In the genomic region with DNA sequence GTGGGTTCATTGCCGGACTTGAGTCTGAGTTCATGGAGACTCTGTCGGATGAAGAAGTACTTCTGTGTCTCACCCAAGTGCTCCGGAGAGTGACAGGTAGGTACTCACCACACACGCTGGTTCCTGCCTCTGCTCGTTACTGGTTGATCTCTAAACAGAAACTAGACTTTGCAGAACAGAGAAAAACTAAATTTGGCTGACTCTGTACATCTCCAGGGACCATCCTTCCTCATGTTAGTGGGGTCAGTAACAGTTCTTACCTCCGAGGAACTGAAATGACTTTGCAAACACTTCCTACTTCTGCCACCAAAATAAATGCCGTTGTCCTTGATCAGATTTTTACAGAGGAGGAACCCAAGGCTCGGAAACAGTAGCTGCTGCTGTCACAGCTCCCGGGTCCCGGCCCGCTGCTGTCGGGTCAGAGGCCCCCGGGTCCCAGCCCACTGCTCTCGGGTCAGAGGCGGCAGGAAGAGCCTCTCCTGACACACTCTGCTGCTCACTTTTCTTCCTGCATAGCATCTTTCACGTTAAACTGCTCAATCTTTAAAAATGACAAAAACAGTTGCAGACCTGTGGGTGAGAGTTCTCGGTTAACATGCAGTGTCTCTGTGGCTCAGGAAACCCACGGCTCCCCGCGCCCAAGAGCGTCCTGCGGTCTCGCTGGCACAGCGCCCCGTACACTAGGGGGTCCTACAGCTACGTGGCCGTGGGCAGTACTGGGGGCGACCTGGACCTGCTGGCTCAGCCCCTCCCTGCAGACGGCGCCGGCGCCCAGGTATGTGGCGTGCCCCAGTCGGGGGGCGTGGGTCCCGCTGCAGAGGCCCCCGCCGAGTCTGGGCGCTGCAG, we compare ENCODE assay signal across 8 cellular contexts. TPM values are rescaled to one million over a fixed set of nuclear protein-coding genes. Genes with fewer than 3 reads are reported as not detected.
DNase-seq lines count a peak whose midpoint lies in the region; ATAC-seq and TF ChIP-seq lines count a peak whose summit lies in the region.

No MANE protein-coding gene starts in this region.

- no peaks in the 10 kb centered on the region for H4K20me1 ChIP-seq in H9 (ENCODE audit: control insufficient read depth, insufficient read depth, insufficient read length)

- H2BK120ac ChIP-seq in H9 (ENCODE audit: low read depth, low read length, poor library complexity, severe bottlenecking): no peak overlapping the region

- H3K27ac ChIP-seq in RWPE2 (ENCODE audit: poor library complexity, severe bottlenecking): no peak overlapping the region
- H3K27ac ChIP-seq in H9 (ENCODE audit: insufficient read length, low read depth, low read length): no peak overlapping the region

- H3K56ac ChIP-seq in H9 (ENCODE audit: insufficient read length, low read depth, low read length): no peak overlapping the region

- no peak overlapping the region for H3T11ph ChIP-seq in H9 (ENCODE audit: low read length)

- H3K9me3 ChIP-seq in RWPE2 (ENCODE audit: severe bottlenecking) (no peaks in the 10 kb centered on the region), H9 (ENCODE audit: control insufficient read depth, low read depth, low read length) (no peaks in the 10 kb centered on the region)

- H4K8ac ChIP-seq in H9 (replicated peaks; ENCODE audit: insufficient read length, low read depth, low read length): no peak overlapping the region

- DNase-seq in cardiac septum (ENCODE audit: low spot score) (peak; percentile 75), Right ventricle myocardium inferior (ENCODE audit: missing footprints) (no peak), RWPE2 (ENCODE audit: low spot score) (peak; percentile 38), H9 (no peak), NCI-H524 (lab: John Stamatoyannopoulos, UW) (no peak), NCI-H1694 treated with DMSO at 0.1 percent for 48 hours (lab: John Stamatoyannopoulos, UW) (no peak)
- peak; percentile 17 for DNase-seq in effector CD4-positive, alpha-beta T cell

- H3K4me1 ChIP-seq in RWPE2 (ENCODE audit: insufficient read depth, poor library complexity, severe bottlenecking): peaks cover 5% of the 10 kb centered on the region
- H3K4me1 ChIP-seq in H9 (ENCODE audit: insufficient read depth, low read length): no peaks in the 10 kb centered on the region

- no peak overlapping the region for H2BK15ac ChIP-seq in H9 (ENCODE audit: low read depth, low read length)

- no peak overlapping the region for H2BK5ac ChIP-seq in H9 (ENCODE audit: insufficient read length, low read length)

- no peak overlapping the region for H3K9ac ChIP-seq in H9 (ENCODE audit: extremely low read depth, insufficient read length, low read length)

- no peak overlapping the region for H2BK20ac ChIP-seq in H9 (ENCODE audit: low read depth, low read length, poor library complexity, severe bottlenecking)

- no peaks in the 10 kb centered on the region for H3K79me2 ChIP-seq in H9 (ENCODE audit: insufficient read depth, low read length)

- no peak overlapping the region for H3K14ac ChIP-seq in H9 (ENCODE audit: insufficient read depth, low read length)

- H3K4me3 ChIP-seq in RWPE2 (ENCODE audit: severe bottlenecking): no peak overlapping the region

- H3K23me2 ChIP-seq in H9 (ENCODE audit: insufficient read length, low read depth, low read length, poor library complexity, severe bottlenecking): no peaks in the 10 kb centered on the region

- H3K9me3 Mint-ChIP-seq in H9: no peaks in the 10 kb centered on the region; a peak in 1 of 5 replicates

- H3K27me3 Mint-ChIP-seq in H9 (ENCODE audit: low read depth): no peaks in the 10 kb centered on the region

- no peak overlapping the region for H3K4ac ChIP-seq in H9 (ENCODE audit: low read depth, low read length)

- no peak overlapping the region for H3K27ac Mint-ChIP-seq in H9

- no peak overlapping the region for H4K91ac ChIP-seq in H9 (ENCODE audit: insufficient read length, low read depth, low read length)

- H3K18ac ChIP-seq in H9 (ENCODE audit: insufficient read length, low read depth, low read length): no peak overlapping the region

- no CpG with 5 or more reads among the region's 39 CpGs for WGBS in H9 (ENCODE audit: extremely low coverage, insufficient read length, low lambda C conversion rate)

- no peak overlapping the region for H2BK12ac ChIP-seq in H9 (ENCODE audit: insufficient read length, low read depth, low read length)

- no peak overlapping the region for H2AK5ac ChIP-seq in H9 (ENCODE audit: insufficient read length, low read length)

- H3K36me3 ChIP-seq in RWPE2 (ENCODE audit: low read depth): no peaks in the 10 kb centered on the region

- ATAC-seq in Right ventricle myocardium inferior (no peak), HG02970 (IDR thresholded peaks at IDR 0.05; ENCODE audit: low FRiP score, unreplicated experiment) (peak; percentile 67), RWPE2 (ENCODE audit: low read depth) (no peak)

- no peak overlapping the region for H3K23ac ChIP-seq in H9 (ENCODE audit: insufficient read length, low read depth, low read length)

- H3K36me3 Mint-ChIP-seq in H9 (ENCODE audit: insufficient read depth in 1 of 3, low read depth in 3 of 3): peaks cover 0 to 6% (median 4%) of the 10 kb centered on the region in 3 experiments; a peak in 3 of 7 replicates

- intact Hi-C loops in cardiac septum (cut with DNase I) (no loop called here), Right ventricle myocardium inferior (cut with DNase I) (no loop called here)

- H3K4me3 Mint-ChIP-seq in H9: no peak overlapping the region

- peaks cover 4% of the 10 kb centered on the region in 2 experiments for H3K4me1 Mint-ChIP-seq in H9

- TF ChIP-seq CTCF in RWPE2 (IDR thresholded peaks at IDR 0.05; ENCODE audit: poor library complexity, severe bottlenecking): no peak
- no peak for TF ChIP-seq CTCF in H9 (conservative IDR thresholded peaks at IDR 0.05)

- no peak overlapping the region for H2AFZ ChIP-seq in H9 (ENCODE audit: low read length)

- H3K27me3 ChIP-seq in RWPE2 (ENCODE audit: insufficient read depth, poor library complexity, severe bottlenecking) (no peaks in the 10 kb centered on the region), H9 (ENCODE audit: insufficient read depth, low read length) (no peaks in the 10 kb centered on the region)

- H3K4me2 ChIP-seq in H9 (ENCODE audit: insufficient read depth, insufficient read length, low read length): no peak overlapping the region

- H3K79me1 ChIP-seq in H9 (ENCODE audit: insufficient read depth, low read depth, low read length, poor library complexity, severe bottlenecking): no peaks in the 10 kb centered on the region

- H4K5ac ChIP-seq in H9 (ENCODE audit: insufficient read length, low read depth, low read length): no peak overlapping the region

RNA-seq across cellular contexts. Expression of a gene that starts 4.8 kb away (rescaled TPM):
- total RNA-seq in cardiac septum (21.6 TPM), Right ventricle myocardium inferior (17.8 TPM), H9 (2021) (61.4 and 65.3 TPM in 2 replicates)

RNA-seq across cellular contexts. Expression of a gene that starts 10.1 kb away (rescaled TPM):
- total RNA-seq in cardiac septum: 2.9 TPM
- total RNA-seq in Right ventricle myocardium inferior: 3.5 TPM
- total RNA-seq in H9 (2021): 5.3 and 5.6 TPM in 2 replicates

RNA-seq across cellular contexts. Expression of a gene that starts 16.0 kb away (rescaled TPM):
- total RNA-seq in cardiac septum (152 TPM), Right ventricle myocardium inferior (224 TPM), H9 (2021) (94.1 and 100 TPM in 2 replicates)

RNA-seq across cellular contexts. Expression of a gene that starts 31.4 kb away (rescaled TPM):
- total RNA-seq in cardiac septum (6.1 TPM), Right ventricle myocardium inferior (7.9 TPM), H9 (2021) (39.6 and 41.8 TPM in 2 replicates)

RNA-seq across cellular contexts. Expression of a gene that starts 35.2 kb away (rescaled TPM):
- total RNA-seq in cardiac septum (not detected), Right ventricle myocardium inferior (not detected), H9 (2021) (0.42 TPM in 2 replicates)

Comparison
In these comparisons a context has a peak if more than half of its experiments do, and no peak if none do; other contexts are left out.
1. DNase-seq: peak in cardiac septum (single experiment), RWPE2 (single experiment) and effector CD4-positive, alpha-beta T cell (single experiment); none in Right ventricle myocardium inferior (single experiment), H9 (single experiment), NCI-H524 (0 of 2) and NCI-H1694 treated with DMSO at 0.1 percent for 48 hours (single experiment).